In the genomic region with DNA sequence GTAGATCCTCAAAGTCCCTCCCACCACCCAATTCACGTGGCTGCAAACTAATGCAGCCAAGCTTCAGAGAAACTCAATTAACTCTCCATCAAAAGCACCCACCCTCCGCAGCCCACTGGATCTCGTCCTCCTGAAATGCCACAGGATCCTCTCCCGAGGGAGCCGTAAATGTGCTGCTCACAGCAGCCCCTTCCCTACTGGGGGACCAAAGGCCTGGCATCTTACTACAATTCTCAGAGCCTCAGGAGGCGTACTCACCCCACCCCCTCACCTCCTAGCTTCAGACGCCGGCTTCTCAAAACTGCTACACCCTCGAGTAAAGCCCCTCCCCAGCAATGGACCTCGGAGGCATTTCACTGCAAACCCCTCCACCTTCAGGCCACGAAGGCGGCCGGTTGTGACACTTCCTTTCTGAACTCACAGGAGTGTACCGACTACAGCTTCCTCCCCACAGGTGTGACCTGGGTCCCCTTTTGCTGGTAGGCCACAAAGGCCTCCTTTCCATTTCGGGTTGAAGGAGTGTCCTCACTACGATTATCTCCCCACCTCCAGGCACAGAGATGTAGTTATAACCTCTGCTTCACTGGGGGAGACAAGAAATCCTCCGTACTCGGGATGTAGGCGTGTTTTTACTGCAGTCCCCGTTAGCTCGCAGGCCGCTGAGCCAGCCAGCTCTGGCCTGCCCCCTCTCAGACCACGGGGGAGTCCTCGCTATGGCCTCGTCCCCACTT, we compare ENCODE assay signal across 8 cellular contexts. TPM values are rescaled to one million over a fixed set of nuclear protein-coding genes. Genes with fewer than 3 reads are reported as not detected.
DNase-seq lines count a peak whose midpoint lies in the region; ATAC-seq, FAIRE-seq and TF ChIP-seq lines count a peak whose summit lies in the region.

No MANE protein-coding gene starts in this region.

- H3K9ac ChIP-seq in KMS-11 = peak overlapping the region; percentile 98

- peak overlapping the region; percentile 92 for H3K27ac ChIP-seq in KMS-11
- H3K27ac ChIP-seq in iPS DF 6.9 (ENCODE audit: low read length) = no peak overlapping the region
- H3K27ac ChIP-seq in small intestine (ENCODE audit: low read depth in 1 of 2, low read length in 1 of 2) = peak overlapping the region; percentile 95 to 99

- no CpG with 5 or more reads among the region's 25 CpGs for WGBS in iPS DF 6.9 (ENCODE audit: insufficient coverage, insufficient read length)
- WGBS in small intestine, 3 donors = 0% methylated on average over 25 of the region's 25 CpGs

- H3K4me3 ChIP-seq in KMS-11 (IDR thresholded peaks at IDR 0.05; ENCODE audit: insufficient read depth, low read depth, low read length) (peak overlapping the region; percentile 73), iPS DF 6.9 (ENCODE audit: low read length) (peak overlapping the region; percentile 56), small intestine (ENCODE audit: low read depth in 1 of 2, low read length in 2 of 2) (peak overlapping the region; percentile 81 to 89)

- no peak; the same call in 1 of the 2 replicates for TF ChIP-seq CTCF in KMS-11 (conservative IDR thresholded peaks at IDR 0.05; ENCODE audit: low read depth, low read length)

- H3K27ac Mint-ChIP-seq in T-helper 1 cell treated with Interleukin-12 subunit alpha and Interleukin-12 subunit beta and Interleukin-4 antibody, amounts not matched to agents 30 μg/mL and 1 μg/mL, for 36 hours = peak overlapping the region; percentile 99

- H3K4me1 ChIP-seq in KMS-11 (ENCODE audit: low read depth, poor library complexity, severe bottlenecking) = peaks cover 43% of the 10 kb centered on the region
- H3K4me1 ChIP-seq in iPS DF 6.9 (ENCODE audit: control insufficient read depth, insufficient read depth, low read length) = no peaks in the 10 kb centered on the region
- peaks cover 3 to 11% of the 10 kb centered on the region in 2 donors for H3K4me1 ChIP-seq in small intestine (ENCODE audit: control insufficient read depth in 2 of 2, insufficient read depth in 1 of 2, low read depth in 1 of 2, low read length in 1 of 2)

- H3K4me3 Mint-ChIP-seq in T-helper 1 cell treated with Interleukin-12 subunit alpha and Interleukin-12 subunit beta and Interleukin-4 antibody, amounts not matched to agents 30 μg/mL and 1 μg/mL, for 36 hours = peak overlapping the region; percentile 87

- H4K20me1 ChIP-seq in KMS-11 (ENCODE audit: insufficient read depth) = peaks cover 49% of the 10 kb centered on the region

- H3K36me3 Mint-ChIP-seq in T-helper 1 cell treated with Interleukin-12 subunit alpha and Interleukin-12 subunit beta and Interleukin-4 antibody, amounts not matched to agents 30 μg/mL and 1 μg/mL, for 36 hours (ENCODE audit: low read depth) = peaks cover 22% of the 10 kb centered on the region

- H3K9me3 ChIP-seq in iPS DF 6.9 (ENCODE audit: control insufficient read depth, insufficient read depth, low read length) (no peaks in the 10 kb centered on the region), small intestine (ENCODE audit: control insufficient read depth, low read depth) (no peaks in the 10 kb centered on the region)

- FAIRE-seq in small intestine (lab: Jason Lieb, UNC) = no peak

- H3K27me3 Mint-ChIP-seq in T-helper 1 cell treated with Interleukin-12 subunit alpha and Interleukin-12 subunit beta and Interleukin-4 antibody, amounts not matched to agents 30 μg/mL and 1 μg/mL, for 36 hours (ENCODE audit: low read depth) = no peaks in the 10 kb centered on the region

- ATAC-seq in GM21717 (IDR thresholded peaks at IDR 0.05; ENCODE audit: unreplicated experiment) = peak; percentile 25

- H3K4me2 ChIP-seq in KMS-11 = peak overlapping the region; percentile 80

- no peaks in the 10 kb centered on the region for H3K9me3 Mint-ChIP-seq in T-helper 1 cell treated with Interleukin-12 subunit alpha and Interleukin-12 subunit beta and Interleukin-4 antibody, amounts not matched to agents 30 μg/mL and 1 μg/mL, for 36 hours

- peak overlapping the region; percentile 74 for H2AFZ ChIP-seq in KMS-11 (ENCODE audit: low read depth)

- peaks cover 58% of the 10 kb centered on the region for H3K79me2 ChIP-seq in KMS-11 (ENCODE audit: insufficient read depth, low read depth)

- H3K4me1 Mint-ChIP-seq in T-helper 1 cell treated with Interleukin-12 subunit alpha and Interleukin-12 subunit beta and Interleukin-4 antibody, amounts not matched to agents 30 μg/mL and 1 μg/mL, for 36 hours (ENCODE audit: low read depth) = peaks cover 49% of the 10 kb centered on the region

- peak; percentile 82 for DNase-seq in ELF-1 (ENCODE audit: low read depth, low spot score)
- DNase-seq in amygdala (lab: John Stamatoyannopoulos, UW) = peak in 31 of 56 donors; percentile 5 to 47 (median 27)
- DNase-seq in iPS DF 6.9 (ENCODE audit: low read depth, low spot score) = no peak
- peak; percentile 61 for DNase-seq in small intestine
- no peak for DNase-seq in cortex of kidney (lab: John Stamatoyannopoulos, UW)

- H3K27me3 ChIP-seq in KMS-11 (ENCODE audit: insufficient read depth, low read depth) (no peaks in the 10 kb centered on the region), iPS DF 6.9 (ENCODE audit: control insufficient read depth, insufficient read depth, low read length) (no peaks in the 10 kb centered on the region), small intestine (ENCODE audit: control insufficient read depth in 2 of 2, insufficient read depth in 2 of 2, low read length in 2 of 2) (no peaks in the 10 kb centered on the region)

- no peaks in the 10 kb centered on the region for H3K36me3 ChIP-seq in KMS-11 (ENCODE audit: insufficient read depth)
- no peaks in the 10 kb centered on the region for H3K36me3 ChIP-seq in iPS DF 6.9 (ENCODE audit: control insufficient read depth, insufficient read depth, low read length)
- H3K36me3 ChIP-seq in small intestine (ENCODE audit: control insufficient read depth in 2 of 2, insufficient read depth in 2 of 2, low read length in 2 of 2) = peaks cover 1 to 2% of the 10 kb centered on the region in 2 donors

RNA-seq across cellular contexts. Expression of a gene that starts 0.7 kb away (rescaled TPM):
- 100 to 1,000 TPM in 2 of 3 donors, 10 to 100 TPM in 1; 94.3 to 127 (median 100) TPM for polyA plus RNA-seq in small intestine

RNA-seq across cellular contexts. Expression of a gene that starts 0.7 kb away (rescaled TPM):
- 10 to 100 TPM in 1 of 3 donors, 1 to 10 TPM in 2; 6.9 to 16.2 (median 8.9) TPM for polyA plus RNA-seq in small intestine

RNA-seq across cellular contexts. Expression of a gene that starts 35.2 kb away (rescaled TPM):
- polyA plus RNA-seq in small intestine = 10 to 100 TPM; 21.9 to 39.6 (median 29.0) TPM

RNA-seq across cellular contexts. Expression of a gene that starts 35.2 kb away (rescaled TPM):
- polyA plus RNA-seq in small intestine = 100 to 1,000 TPM; 358 to 755 (median 646) TPM

RNA-seq across cellular contexts. Expression of a gene that starts 48.3 kb away (rescaled TPM):
- 10 to 100 TPM in 1 of 3 donors, 1 to 10 TPM in 2; 1.3 to 10.5 (median 2.8) TPM for polyA plus RNA-seq in small intestine

Comparison
In these comparisons a context has a peak if more than half of its experiments do, and no peak if none do; other contexts are left out.
1. DNase-seq: peak in ELF-1 (single experiment), amygdala (31 of 56) and small intestine (single experiment); none in iPS DF 6.9 (single experiment) and cortex of kidney (single experiment).
2. Peak in every context shown above with its lines, with median percentiles within 50 percentile points of each other: H3K4me3 ChIP-seq.